In the genomic region with DNA sequence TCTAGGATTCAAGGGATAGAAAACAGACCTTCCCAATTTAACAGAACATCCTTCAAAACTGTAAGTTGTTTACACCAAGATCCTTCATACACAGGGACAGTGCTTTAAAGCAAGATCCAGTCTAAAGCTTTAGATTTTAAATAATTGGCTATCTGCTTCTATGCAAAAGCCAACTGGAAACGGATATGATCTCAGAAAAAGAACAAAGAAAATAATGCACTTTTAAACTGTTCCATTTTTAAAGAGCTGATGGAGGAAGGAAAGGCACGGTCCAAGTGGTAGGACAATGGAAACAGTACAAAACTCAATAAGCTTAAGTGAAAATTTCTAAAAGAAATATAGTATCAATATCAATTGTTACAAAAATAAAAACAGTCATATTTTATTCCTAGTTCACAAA, we compare ENCODE assay signal across 19 cellular contexts. TPM values are rescaled to one million over a fixed set of nuclear protein-coding genes. Genes with fewer than 3 reads are reported as not detected.
DNase-seq lines count a peak whose midpoint lies in the region; ATAC-seq, FAIRE-seq and TF ChIP-seq lines count a peak whose summit lies in the region.
"Had no signal": no experiment of that assay in that cellular context is flagged by ENCODE, and none has a peak within 500 bp of the region (broad histone marks: within the 10 kb centered on the region; RNA-seq: fewer than 3 reads in every experiment).

No MANE protein-coding gene starts in this region.

- H4K91ac ChIP-seq in neuronal stem cell (ENCODE audit: low read depth, low read length, poor library complexity): no peak overlapping the region

- H3K9me3 ChIP-seq in HepG2 (ENCODE audit: low read length) (no peaks in the 10 kb centered on the region), right lobe of liver (no peaks in the 10 kb centered on the region), endodermal cell (ENCODE audit: control insufficient read depth, low read length) (peaks cover 11% of the 10 kb centered on the region), neuronal stem cell (replicated peaks in 1 of 2; ENCODE audit: control insufficient read depth in 2 of 2, insufficient read depth in 1 of 2, low read depth in 1 of 2, low read length in 2 of 2) (peaks cover 2 to 30% of the 10 kb centered on the region in 2 donors), body of pancreas (no peaks in the 10 kb centered on the region)

- no peak overlapping the region for H3K18ac ChIP-seq in neuronal stem cell (ENCODE audit: low read length)

- TF ChIP-seq POLR2A in HepG2 (IDR thresholded peaks at IDR 0.05; ENCODE audit: insufficient read depth in 1 of 2, low read depth in 2 of 2, low read length in 2 of 2): no peak
- no peak for TF ChIP-seq POLR2A in right lobe of liver (IDR thresholded peaks at IDR 0.05)
- no peak for TF ChIP-seq POLR2A in body of pancreas (IDR thresholded peaks at IDR 0.05)

- H3K79me2 ChIP-seq in HepG2 (ENCODE audit: insufficient read depth, low read length): peaks cover 95% of the 10 kb centered on the region

- DNase-seq in HepG2 (ENCODE audit: low spot score): no peak
- no peak for DNase-seq in right lobe of liver
- DNase-seq in endodermal cell: no peak
- no peak for DNase-seq in neuronal stem cell (ENCODE audit: low spot score)
- no peak for DNase-seq in amygdala (lab: John Stamatoyannopoulos, UW)
- no peak for DNase-seq in body of pancreas
- DNase-seq: C1 segment of cervical spinal cord; CD8-positive, alpha-beta memory T cell; GM23248; KBM-7; MV-4-11; NCI-H1694 treated with DMSO at 0.1 percent for 48 hours; NCI-H2107; NCI-H2227 treated with DMSO at 0.1 percent for 48 hours; NCI-H510A treated with DMSO at 0.1 percent for 48 hours had no signal

- TF ChIP-seq RAD21 in HepG2 (CRISPR knock-in tag; IDR thresholded peaks at IDR 0.05): no peak

- POLR2A ChIA-PET in HepG2 (lab: Yijun Ruan, JAX): interaction anchor here (1.1 kb wide), 1 partner anchor 17 kb away, joined by 3 read pairs; no protein-coding TSS in a partner anchor

- H4K8ac ChIP-seq in neuronal stem cell (ENCODE audit: low read depth, low read length): no peak overlapping the region

- H3K9ac ChIP-seq in HepG2 (ENCODE audit: insufficient read depth, low read depth, low read length): no peak overlapping the region
- no peak overlapping the region for H3K9ac ChIP-seq in endodermal cell (ENCODE audit: extremely low read depth, low read length, poor library complexity, severe bottlenecking)
- no peak overlapping the region for H3K9ac ChIP-seq in neuronal stem cell (ENCODE audit: low read depth, low read length, poor library complexity)
- H3K9ac ChIP-seq: GM23248 had no signal

- H3K4me1 Mint-ChIP-seq in endodermal cell: peaks cover 59% of the 10 kb centered on the region
- H3K4me1 Mint-ChIP-seq: CD8-positive, alpha-beta memory T cell had no signal

- H3K79me1 ChIP-seq in neuronal stem cell (ENCODE audit: low read depth, low read length): peaks cover 2% of the 10 kb centered on the region

- CTCF ChIA-PET in HepG2 (lab: Yijun Ruan, JAX; ENCODE audit: low intra/inter-chr PET ratio, low total read pairs): no interaction called here

- H3K4me3 ChIP-seq in HepG2 (replicated peaks in 1 of 3; ENCODE audit: insufficient read depth in 1 of 3, low read depth in 2 of 3, low read length in 3 of 3) (no peak overlapping the region), right lobe of liver (no peak overlapping the region), endodermal cell (ENCODE audit: low read length) (peak overlapping the region; percentile 6), neuronal stem cell (ENCODE audit: low read length in 2 of 2) (no peak overlapping the region), body of pancreas (no peak overlapping the region)
- H3K4me3 ChIP-seq: GM23248 had no signal

- no peak overlapping the region for H3K4ac ChIP-seq in neuronal stem cell (ENCODE audit: low read length)

- H3K9me3 Mint-ChIP-seq in endodermal cell: peaks cover 26% of the 10 kb centered on the region
- H3K9me3 Mint-ChIP-seq: CD8-positive, alpha-beta memory T cell had no signal

- BruUV-seq in HepG2 (replicated peaks; lab: Mats Ljungman, UMichigan): no TSS peak

- no peak for ATAC-seq in HepG2
- no peak for ATAC-seq in right lobe of liver
- ATAC-seq in HG02938 (IDR thresholded peaks at IDR 0.05; ENCODE audit: unreplicated experiment): no peak
- no peak for ATAC-seq in body of pancreas
- ATAC-seq: HCT116 had no signal

- no peak overlapping the region for H3K23ac ChIP-seq in neuronal stem cell (ENCODE audit: low read depth, low read length, poor library complexity)

- H3K36me3 ChIP-seq in HepG2 (replicated peaks in 1 of 2; ENCODE audit: control insufficient read depth in 1 of 2, insufficient read depth in 2 of 2, low read length in 2 of 2): peaks cover 2 to 8% of the 10 kb centered on the region in 2 experiments; a peak in 2 of 5 replicates
- no peaks in the 10 kb centered on the region for H3K36me3 ChIP-seq in right lobe of liver
- H3K36me3 ChIP-seq in endodermal cell (ENCODE audit: control insufficient read depth, insufficient read depth, low read length): peaks cover 19% of the 10 kb centered on the region
- H3K36me3 ChIP-seq in neuronal stem cell (replicated peaks in 1 of 2; ENCODE audit: control insufficient read depth in 2 of 2, insufficient read depth in 2 of 2, low read length in 2 of 2): peaks cover 2 to 15% of the 10 kb centered on the region in 2 donors
- no peaks in the 10 kb centered on the region for H3K36me3 ChIP-seq in body of pancreas (replicated peaks in 1 of 2; ENCODE audit: insufficient read depth in 1 of 2, low read depth in 2 of 2)

- no peak overlapping the region for H2BK12ac ChIP-seq in neuronal stem cell (ENCODE audit: low read length)

- TF ChIP-seq EP300 in HepG2 (IDR thresholded peaks at IDR 0.05; ENCODE audit: low read depth in 2 of 2, low read length in 2 of 2): no peak
- TF ChIP-seq EP300 in HepG2 (CRISPR knock-in tag; IDR thresholded peaks at IDR 0.05; ENCODE audit: borderline replicate concordance): no peak

- H3K27ac ChIP-seq in HepG2 (ENCODE audit: extremely low read length, insufficient read depth, low read length) (peak overlapping the region; percentile 37), right lobe of liver (no peak overlapping the region), endodermal cell (ENCODE audit: low read depth, low read length) (no peak overlapping the region), neuronal stem cell (replicated peaks; ENCODE audit: low read length) (peak overlapping the region; percentile 11), body of pancreas (no peak overlapping the region)
- H3K27ac ChIP-seq: GM23248, RWPE1 had no signal

- intact Hi-C loops in HepG2 (cut with micrococcal nuclease; ENCODE audit: unreplicated experiment): no loop called here
- intact Hi-C loops in right lobe of liver (cut with DNase I): no loop called here
- intact Hi-C loops in body of pancreas (cut with DNase I): no loop called here

- no peaks in the 10 kb centered on the region for H3K27me3 Mint-ChIP-seq in endodermal cell (ENCODE audit: insufficient read depth)

- peak overlapping the region; percentile 86 for H3K27ac Mint-ChIP-seq in endodermal cell
- H3K27ac Mint-ChIP-seq: CD8-positive, alpha-beta memory T cell had no signal

- H2BK120ac ChIP-seq in neuronal stem cell (ENCODE audit: low read depth, low read length): no peak overlapping the region

- H2BK5ac ChIP-seq in neuronal stem cell (ENCODE audit: low read length): no peak overlapping the region

- no peak overlapping the region for H2AFZ ChIP-seq in HepG2 (ENCODE audit: low read length)
- no peak overlapping the region for H2AFZ ChIP-seq in neuronal stem cell (ENCODE audit: low read length)
- H2AFZ ChIP-seq: GM23248 had no signal

- in situ Hi-C loops in HepG2 (cut with HindIII; ENCODE audit: extremely low pct_ligation_motif_present, low pct_unique_long_range_greater_than_20kb): no loop called here

- H3K27me3 ChIP-seq in HepG2 (ENCODE audit: control insufficient read depth in 1 of 2, insufficient read depth in 2 of 2, low read length in 2 of 2) (no peaks in the 10 kb centered on the region), right lobe of liver (no peaks in the 10 kb centered on the region), endodermal cell (ENCODE audit: control insufficient read depth, insufficient read depth, low read length, poor library complexity, severe bottlenecking) (no peaks in the 10 kb centered on the region), neuronal stem cell (ENCODE audit: control insufficient read depth in 3 of 3, insufficient read depth in 3 of 3, low read depth in 1 of 3, low read length in 3 of 3) (no peaks in the 10 kb centered on the region), body of pancreas (no peaks in the 10 kb centered on the region)

- no peak overlapping the region for H3K4me3 Mint-ChIP-seq in endodermal cell
- H3K4me3 Mint-ChIP-seq: CD8-positive, alpha-beta memory T cell had no signal

- no peak overlapping the region for H3K14ac ChIP-seq in neuronal stem cell (ENCODE audit: low read length)

- no peak for FAIRE-seq in HepG2 (lab: Jason Lieb, UNC)
- FAIRE-seq: GM12891 had no signal

- no peaks in the 10 kb centered on the region for H4K20me1 ChIP-seq in HepG2 (ENCODE audit: insufficient read depth, low read length)

- peaks cover 78% of the 10 kb centered on the region for H3K4me1 ChIP-seq in HepG2 (ENCODE audit: insufficient read depth, low read length)
- peaks cover 0 to 22% (median 4%) of the 10 kb centered on the region in 4 donors for H3K4me1 ChIP-seq in right lobe of liver
- H3K4me1 ChIP-seq in endodermal cell (ENCODE audit: control insufficient read depth, insufficient read depth, low read length): peaks cover 7% of the 10 kb centered on the region
- H3K4me1 ChIP-seq in neuronal stem cell (ENCODE audit: control insufficient read depth in 2 of 2, insufficient read depth in 1 of 2, low read depth in 1 of 2, low read length in 2 of 2): peaks cover 4 to 6% of the 10 kb centered on the region in 2 donors
- H3K4me1 ChIP-seq in body of pancreas: peaks cover 43% of the 10 kb centered on the region

- 99% methylated on average over 2 of the region's 2 CpGs for WGBS in HepG2 (ENCODE audit: low lambda C conversion rate)
- 47% methylated on average over 2 of the region's 2 CpGs for WGBS in right lobe of liver (ENCODE audit: insufficient coverage, low coverage, low lambda C conversion rate, missing lambda C conversion rate)
- WGBS in endodermal cell (ENCODE audit: insufficient coverage in 1 of 2, insufficient read length in 1 of 2), 2 experiments: 80 to 100% methylated on average over 1 to 2 of the region's 2 CpGs
- WGBS in neuronal stem cell (ENCODE audit: extremely low coverage in 2 of 2, insufficient read length in 2 of 2, insufficient replicate concordance in 1 of 2), 2 donors: no CpG with 5 or more reads among the region's 2 CpGs
- 60 to 62% methylated on average over 2 of the region's 2 CpGs for WGBS in body of pancreas, 2 donors

- H3K36me3 Mint-ChIP-seq in endodermal cell (ENCODE audit: low read depth): peaks cover 52% of the 10 kb centered on the region
- H3K36me3 Mint-ChIP-seq: CD8-positive, alpha-beta memory T cell had no signal

- H3K4me2 ChIP-seq in HepG2 (ENCODE audit: low read depth, low read length) (no peak overlapping the region), neuronal stem cell (ENCODE audit: insufficient read depth, low read length, poor library complexity, severe bottlenecking) (no peak overlapping the region)

- no peak for TF ChIP-seq CTCF in HepG2 (CRISPR knock-in tag; IDR thresholded peaks at IDR 0.05)
- no peak for TF ChIP-seq CTCF in right lobe of liver (IDR thresholded peaks at IDR 0.05)
- no peak for TF ChIP-seq CTCF in endodermal cell (conservative IDR thresholded peaks at IDR 0.05)
- TF ChIP-seq CTCF in body of pancreas (IDR thresholded peaks at IDR 0.05): no peak

- H2AK5ac ChIP-seq in neuronal stem cell (ENCODE audit: low read depth, low read length): no peak overlapping the region

- no peak overlapping the region for H2BK15ac ChIP-seq in neuronal stem cell (ENCODE audit: low read length)

RNA-seq across cellular contexts. Expression of a gene that starts 27.7 kb away (rescaled TPM):
- total RNA-seq in HepG2 (2016; rRNA removed; fragmentation: Illumina TruSeq; extraction: Trizol): 31.7 and 42.0 TPM in 2 replicates
- 30.2 and 33.3 TPM in 2 replicates for total RNA-seq in HepG2 (2016; cell fraction: cytosol; rRNA removed; fragmentation: Illumina TruSeq; extraction: Trizol; ENCODE audit: low read depth)
- 29.5 and 42.3 TPM in 2 replicates for total RNA-seq in HepG2 (2016; cell fraction: insoluble cytoplasmic fraction; rRNA removed; fragmentation: Illumina TruSeq; extraction: Trizol)
- total RNA-seq in HepG2 (2016; cell fraction: membrane; rRNA removed; fragmentation: Illumina TruSeq; extraction: Trizol): 19.7 and 24.2 TPM in 2 replicates
- 59.6 and 64.7 TPM in 2 replicates for total RNA-seq in HepG2 (2016; cell fraction: nucleus; rRNA removed; fragmentation: Illumina TruSeq; extraction: Trizol)
- polyA plus RNA-seq in HepG2 (2011; rRNA removed): 28.4 and 33.8 TPM in 2 replicates
- polyA plus RNA-seq in HepG2 (2011; cell fraction: cytosol; rRNA removed): 24.8 and 30.7 TPM in 2 replicates
- 50.2 and 50.3 TPM in 2 replicates for polyA plus RNA-seq in HepG2 (2011; cell fraction: nucleus; rRNA removed)
- polyA plus RNA-seq in HepG2 (2012): 16.9 and 17.6 TPM in 2 replicates
- polyA plus RNA-seq in HepG2 (2016; cell fraction: cytosol; fragmentation: Illumina TruSeq; extraction: Trizol; ENCODE audit: low read depth): 0.83 and 1.0 TPM in 2 replicates
- polyA plus RNA-seq in HepG2 (2016; cell fraction: insoluble cytoplasmic fraction; fragmentation: Illumina TruSeq; extraction: Trizol; ENCODE audit: low read depth): 7.8 and 9.5 TPM in 2 replicates
- polyA plus RNA-seq in HepG2 (2016; cell fraction: membrane; fragmentation: Illumina TruSeq; extraction: Trizol; ENCODE audit: low read depth): 1.5 and 1.6 TPM in 2 replicates
- 31.3 and 31.9 TPM in 2 replicates for polyA plus RNA-seq in HepG2 (2016; cell fraction: nucleus; fragmentation: Illumina TruSeq; extraction: Trizol; ENCODE audit: insufficient read depth, low read depth)
- polyA minus RNA-seq in HepG2 (2011; rRNA and poly(A)+ RNA removed; ENCODE audit: low replicate concordance): 201 and 238 TPM in 2 replicates
- polyA minus RNA-seq in HepG2 (2011; cell fraction: cytosol; rRNA and poly(A)+ RNA removed): 59.0 and 61.1 TPM in 2 replicates
- polyA minus RNA-seq in HepG2 (2011; cell fraction: nucleus; rRNA and poly(A)+ RNA removed): 83.0 and 116 TPM in 2 replicates
- 10 to 100 TPM; 19.9 to 32.5 (median 22.2) TPM for total RNA-seq in right lobe of liver
- total RNA-seq in endodermal cell: 100 to 1,000 TPM; 109 to 182 TPM
- 34.5 TPM for polyA plus RNA-seq in endodermal cell (2013, experiment 1 of 2)
- polyA plus RNA-seq in endodermal cell (2013, experiment 2 of 2): 33.8 TPM
- 20.3 TPM for polyA plus RNA-seq in neuronal stem cell (2013, experiment 1 of 2)
- 20.1 TPM for polyA plus RNA-seq in neuronal stem cell (2013, experiment 2 of 2)
- total RNA-seq in body of pancreas: 10 to 100 TPM; 23.1 to 26.7 TPM

Comparison
In these comparisons a context has a peak if more than half of its experiments do, and no peak if none do; other contexts are left out.
1. H3K27ac ChIP-seq: peak in HepG2 (single experiment) and neuronal stem cell (single experiment); none in right lobe of liver (0 of 3), endodermal cell (single experiment) and body of pancreas (0 of 4).